1 cellular context compared by ENCODE assay signal in genomic region chr5:132477784-132478497, GRCh38.
TF ChIP-seq lines count a peak whose summit lies in the region.

No MANE protein-coding gene starts in this region.

TF ChIP-seq in HepG2, 621 proteins besides CTCF, POLR2A, EP300 and RAD21 (continued from another document):
- TF ChIP-seq ZNF710 (CRISPR knock-in tag; IDR thresholded peaks at IDR 0.05; ENCODE audit: borderline replicate concordance) (peak; percentile 55; the same call in 1 of the 2 replicates), AGO1 (IDR thresholded peaks at IDR 0.05; ENCODE audit: low read depth, low read length, poor library complexity, severe bottlenecking) (peak; percentile 50), KDM3A (CRISPR knock-in tag; IDR thresholded peaks at IDR 0.05; ENCODE audit: low read depth) (no peak), HMGXB3 (CRISPR knock-in tag; IDR thresholded peaks at IDR 0.05; ENCODE audit: borderline replicate concordance) (no peak), GABPB1 (CRISPR knock-in tag; IDR thresholded peaks at IDR 0.05) (0 out of 2 replicates have a peak, but pooled peaks have one; percentile 17), SOX6 (IDR thresholded peaks at IDR 0.05) (no peak), SOX6 (CRISPR knock-in tag; IDR thresholded peaks at IDR 0.05) (peak; percentile 48; the same call in 1 of the 2 replicates), POLR2AphosphoS5 (IDR thresholded peaks at IDR 0.05; ENCODE audit: low read depth, low read length) (no peak), ZNF407 (CRISPR knock-in tag; IDR thresholded peaks at IDR 0.05; ENCODE audit: not compliant biosample characterization) (no peak), ZNF770 (CRISPR knock-in tag; IDR thresholded peaks at IDR 0.05) (no peak)
